In the genomic region with DNA sequence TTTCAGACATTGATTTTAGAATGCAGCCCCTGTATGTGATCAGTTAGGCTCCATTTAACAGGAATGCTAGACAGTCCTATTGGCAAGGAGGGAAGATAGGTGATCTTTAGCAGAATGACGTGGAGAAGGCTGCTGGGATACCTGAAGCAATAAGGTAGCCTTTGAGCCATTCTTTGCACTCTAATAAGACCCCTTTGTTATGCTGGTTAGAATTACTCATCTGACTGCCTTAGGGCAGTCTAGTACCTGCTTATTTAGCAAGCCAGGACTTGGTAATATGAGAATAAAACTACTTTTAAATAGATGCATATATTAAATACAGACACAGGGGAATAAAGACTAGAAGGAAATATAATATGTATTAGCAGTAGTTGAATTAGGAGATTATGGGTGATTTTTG, we compare ENCODE assay signal across 32 cellular contexts. TPM values are rescaled to one million over a fixed set of nuclear protein-coding genes. Genes with fewer than 3 reads are reported as not detected.
"Had no signal": no experiment of that assay in that cellular context is flagged by ENCODE, and none has a peak within 500 bp of the region (broad histone marks: within the 10 kb centered on the region; RNA-seq: fewer than 3 reads in every experiment).

No MANE protein-coding gene starts in this region.

- H3K36me3 ChIP-seq: brain microvascular endothelial cell, colonic mucosa, esophagus muscularis mucosa, gastroesophageal sphincter, heart right ventricle, WERI-Rb-1 had no signal

- H3K27me3 ChIP-seq: brain microvascular endothelial cell, colonic mucosa, esophagus muscularis mucosa, gastroesophageal sphincter, heart right ventricle had no signal

- H3K4me3 Mint-ChIP-seq: activated B cell treated with CpG ODN at 0.5 μM for 24 hours; activated CD8-positive, alpha-beta memory T cell treated with anti-CD3 and anti-CD28 coated beads, Interleukin-2, amount 10 ng/mL, durations not matched to agents 7 days and 5 days; activated CD8-positive, alpha-beta T cell treated with anti-CD3 and anti-CD28 coated beads, Interleukin-2, amount 10 ng/mL, durations not matched to agents 7 days and 5 days; activated naive CD4-positive, alpha-beta T cell treated with anti-CD3 and anti-CD28 coated beads, Interleukin-2, amount 10 ng/mL, durations not matched to agents 7 days and 5 days; activated naive CD8-positive, alpha-beta T cell treated with anti-CD3 and anti-CD28 coated beads, Interleukin-2, amount 10 ng/mL, durations not matched to agents 7 days and 5 days; activated T-cell treated with anti-CD3 and anti-CD28 coated beads, Interleukin-2, amount 50 U/mL, for 72 hours; T-helper 17 cell; T-helper 2 cell treated with Interferon-gamma antibody and Interleukin-4, amounts not matched to agents 5 μg/mL and 100 μg/mL, for 36 hours had no signal

- H3K9me3 ChIP-seq: colonic mucosa, esophagus muscularis mucosa, gastroesophageal sphincter, heart right ventricle had no signal

- H3K27ac ChIP-seq: brain microvascular endothelial cell, colonic mucosa, esophagus muscularis mucosa, gastroesophageal sphincter, heart right ventricle, WERI-Rb-1 had no signal

- H3K4me1 Mint-ChIP-seq: activated CD8-positive, alpha-beta memory T cell treated with anti-CD3 and anti-CD28 coated beads, Interleukin-2, amount 10 ng/mL, durations not matched to agents 7 days and 5 days; activated naive CD4-positive, alpha-beta T cell treated with anti-CD3 and anti-CD28 coated beads, Interleukin-2, amount 10 ng/mL, durations not matched to agents 7 days and 5 days; activated naive CD8-positive, alpha-beta T cell treated with anti-CD3 and anti-CD28 coated beads, Interleukin-2, amount 10 ng/mL, durations not matched to agents 7 days and 5 days; T-helper 17 cell had no signal

- H3K4me1 ChIP-seq: colonic mucosa had no signal

- DNase-seq: activated B cell treated with CpG ODN at 0.5 μM for 24 hours; activated CD4-positive, alpha-beta T cell treated with anti-CD3 and anti-CD28 coated beads for 48 hours; activated CD4-positive, alpha-beta T cell treated with anti-CD3 and anti-CD28 coated beads, Interleukin-2, amount 50 U/mL, for 1 hour; activated CD4-positive, alpha-beta T cell treated with anti-CD3 and anti-CD28 coated beads, Interleukin-2, amount 50 U/mL, for 48 hours; activated CD8-positive, alpha-beta memory T cell treated with anti-CD3 and anti-CD28 coated beads, Interleukin-2, amount 10 ng/mL, durations not matched to agents 7 days and 5 days; activated CD8-positive, alpha-beta memory T cell treated with anti-CD3 and anti-CD28 coated beads, Interleukin-2, amount 50 U/mL, for 4 hours; activated CD8-positive, alpha-beta T cell treated with anti-CD3 and anti-CD28 coated beads, Interleukin-2, amount 10 ng/mL, durations not matched to agents 7 days and 5 days; activated gamma-delta T cell; activated naive CD4-positive, alpha-beta T cell; activated naive CD4-positive, alpha-beta T cell treated with anti-CD3 and anti-CD28 coated beads, Interleukin-2, amount 10 ng/mL, durations not matched to agents 7 days and 5 days; activated naive CD8-positive, alpha-beta T cell treated with anti-CD3 and anti-CD28 coated beads, Interleukin-2, amount 10 ng/mL, durations not matched to agents 7 days and 5 days; activated T-cell treated with anti-CD3 and anti-CD28 coated beads, Interleukin-2, amount 50 U/mL, for 1 hour; activated T-cell treated with anti-CD3 and anti-CD28 coated beads, Interleukin-2, amount 50 U/mL, for 72 hours; anterior cingulate cortex; brain microvascular endothelial cell; caudate nucleus; cerebellar nuclear complex; colonic mucosa; effector CD8-positive, alpha-beta T cell; foreskin melanocyte; heart right ventricle; T-helper 1 cell; T-helper 17 cell; T1000; WERI-Rb-1 had no signal

- H3K9me3 Mint-ChIP-seq: activated B cell treated with CpG ODN at 0.5 μM for 24 hours; activated naive CD4-positive, alpha-beta T cell treated with anti-CD3 and anti-CD28 coated beads, Interleukin-2, amount 10 ng/mL, durations not matched to agents 7 days and 5 days; activated naive CD4-positive, alpha-beta T cell treated with anti-CD3 and anti-CD28 coated beads, Interleukin-2, amount 50 U/mL, for 72 hours; activated naive CD8-positive, alpha-beta T cell treated with anti-CD3 and anti-CD28 coated beads, Interleukin-2, amount 10 ng/mL, durations not matched to agents 7 days and 5 days; activated T-cell treated with anti-CD3 and anti-CD28 coated beads, Interleukin-2, amount 50 U/mL, for 72 hours; T-helper 2 cell treated with Interferon-gamma antibody and Interleukin-4, amounts not matched to agents 5 μg/mL and 100 μg/mL, for 36 hours had no signal

- H3K4me3 ChIP-seq: colonic mucosa, esophagus muscularis mucosa, gastroesophageal sphincter, heart right ventricle had no signal

- H3K36me3 Mint-ChIP-seq: activated CD8-positive, alpha-beta memory T cell treated with anti-CD3 and anti-CD28 coated beads, Interleukin-2, amount 10 ng/mL, durations not matched to agents 7 days and 5 days; activated naive CD4-positive, alpha-beta T cell treated with anti-CD3 and anti-CD28 coated beads, Interleukin-2, amount 10 ng/mL, durations not matched to agents 7 days and 5 days; activated naive CD4-positive, alpha-beta T cell treated with anti-CD3 and anti-CD28 coated beads, Interleukin-2, amount 50 U/mL, for 72 hours; activated naive CD8-positive, alpha-beta T cell treated with anti-CD3 and anti-CD28 coated beads, Interleukin-2, amount 10 ng/mL, durations not matched to agents 7 days and 5 days had no signal

- ATAC-seq: activated CD4-positive, CD25-positive, alpha-beta regulatory T cell treated with anti-CD3 and anti-CD28 coated beads, Interleukin-2, amount 50 U/mL, for 24 hours; activated CD8-positive, alpha-beta memory T cell treated with anti-CD3 and anti-CD28 coated beads, Interleukin-2, amount 10 ng/mL, durations not matched to agents 7 days and 5 days; activated CD8-positive, alpha-beta T cell treated with anti-CD3 and anti-CD28 coated beads, Interleukin-2, amount 10 ng/mL, durations not matched to agents 7 days and 5 days; activated naive CD4-positive, alpha-beta T cell treated with anti-CD3 and anti-CD28 coated beads, Interleukin-2, amount 50 U/mL, for 72 hours; activated T-cell treated with anti-CD3 and anti-CD28 coated beads, Interleukin-2, amount 50 U/mL, for 72 hours; gastroesophageal sphincter; heart right ventricle; T-helper 17 cell had no signal

- H3K27ac Mint-ChIP-seq: activated B cell treated with CpG ODN at 0.5 μM for 24 hours; activated CD8-positive, alpha-beta memory T cell treated with anti-CD3 and anti-CD28 coated beads, Interleukin-2, amount 10 ng/mL, durations not matched to agents 7 days and 5 days; activated CD8-positive, alpha-beta T cell treated with anti-CD3 and anti-CD28 coated beads, Interleukin-2, amount 10 ng/mL, durations not matched to agents 7 days and 5 days; activated naive CD4-positive, alpha-beta T cell treated with anti-CD3 and anti-CD28 coated beads, Interleukin-2, amount 10 ng/mL, durations not matched to agents 7 days and 5 days; activated naive CD4-positive, alpha-beta T cell treated with anti-CD3 and anti-CD28 coated beads, Interleukin-2, amount 50 U/mL, for 72 hours; activated naive CD8-positive, alpha-beta T cell treated with anti-CD3 and anti-CD28 coated beads, Interleukin-2, amount 10 ng/mL, durations not matched to agents 7 days and 5 days; activated T-cell treated with anti-CD3 and anti-CD28 coated beads, Interleukin-2, amount 50 U/mL, for 72 hours; T-helper 17 cell; T-helper 2 cell treated with Interferon-gamma antibody and Interleukin-4, amounts not matched to agents 5 μg/mL and 100 μg/mL, for 36 hours had no signal

- H3K27me3 Mint-ChIP-seq: activated naive CD4-positive, alpha-beta T cell treated with anti-CD3 and anti-CD28 coated beads, Interleukin-2, amount 10 ng/mL, durations not matched to agents 7 days and 5 days; activated naive CD8-positive, alpha-beta T cell treated with anti-CD3 and anti-CD28 coated beads, Interleukin-2, amount 10 ng/mL, durations not matched to agents 7 days and 5 days had no signal

RNA-seq across cellular contexts. Expression of a gene that starts 29.1 kb away (rescaled TPM):
- total RNA-seq: activated B cell treated with CpG ODN at 0.5 μM for 24 hours; activated CD8-positive, alpha-beta memory T cell treated with anti-CD3 and anti-CD28 coated beads for 36 hours; activated CD8-positive, alpha-beta memory T cell treated with anti-CD3 and anti-CD28 coated beads, Interleukin-2, amount 10 ng/mL, durations not matched to agents 7 days and 5 days; activated CD8-positive, alpha-beta T cell treated with anti-CD3 and anti-CD28 coated beads, Interleukin-2, amount 10 ng/mL, durations not matched to agents 7 days and 5 days; activated naive CD4-positive, alpha-beta T cell treated with anti-CD3 and anti-CD28 coated beads, Interleukin-2, amount 50 U/mL, for 72 hours; activated naive CD8-positive, alpha-beta T cell treated with anti-CD3 and anti-CD28 coated beads, Interleukin-2, amount 10 ng/mL, durations not matched to agents 7 days and 5 days; activated T-cell treated with anti-CD3 and anti-CD28 coated beads, Interleukin-2, amount 50 U/mL, for 72 hours; endothelial cell of umbilical vein; T-helper 17 cell had no signal
